In the genomic region with DNA sequence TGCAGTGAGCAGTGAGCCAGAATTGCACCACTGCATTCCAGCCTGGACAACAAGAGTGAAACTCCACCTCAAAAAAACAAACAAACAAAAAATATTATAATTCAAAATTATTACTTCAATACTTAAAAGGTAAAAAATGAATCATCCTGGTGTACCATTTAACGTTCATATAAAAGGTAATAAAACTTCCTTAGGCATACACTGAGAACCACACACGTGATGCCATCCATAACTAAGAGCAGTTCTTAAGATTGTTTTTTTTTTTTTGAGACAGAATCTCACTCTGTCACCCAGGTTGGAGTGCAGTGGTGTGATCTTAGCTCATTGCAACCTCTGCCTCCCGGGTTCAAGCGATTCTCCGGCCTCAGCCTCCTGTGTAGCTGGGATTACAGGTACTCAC, we compare ENCODE assay signal across 33 cellular contexts.
"Had no signal": no experiment of that assay in that cellular context is flagged by ENCODE, and none has a peak within 500 bp of the region (broad histone marks: within the 10 kb centered on the region; RNA-seq: fewer than 3 reads in every experiment).

No MANE protein-coding gene starts in this region.

- H3K4me1 ChIP-seq: breast epithelium had no signal

- DNase-seq: activated B cell treated with CpG ODN at 0.5 μM for 24 hours; activated CD4-positive, alpha-beta memory T cell treated with anti-CD3 and anti-CD28 coated beads, Interleukin-2, amount 10 ng/mL, durations not matched to agents 7 days and 5 days; activated CD4-positive, alpha-beta T cell treated with anti-CD3 and anti-CD28 coated beads for 1 hour; activated CD4-positive, alpha-beta T cell treated with anti-CD3 and anti-CD28 coated beads for 36 hours; activated CD4-positive, alpha-beta T cell treated with anti-CD3 and anti-CD28 coated beads for 48 hours; activated CD4-positive, alpha-beta T cell treated with anti-CD3 and anti-CD28 coated beads, Interleukin-2, amount 10 ng/mL, durations not matched to agents 7 days and 5 days; activated CD4-positive, alpha-beta T cell treated with anti-CD3 and anti-CD28 coated beads, Interleukin-2, amount 50 U/mL, for 48 hours; activated CD8-positive, alpha-beta memory T cell treated with anti-CD3 and anti-CD28 coated beads for 24 hours; activated CD8-positive, alpha-beta memory T cell treated with anti-CD3 and anti-CD28 coated beads, Interleukin-2, amount 10 ng/mL, durations not matched to agents 7 days and 5 days; activated CD8-positive, alpha-beta memory T cell treated with anti-CD3 and anti-CD28 coated beads, Interleukin-2, amount 50 U/mL, for 48 hours; activated CD8-positive, alpha-beta T cell treated with anti-CD3 and anti-CD28 coated beads, Interleukin-2, amount 10 ng/mL, durations not matched to agents 7 days and 5 days; activated effector memory CD4-positive, alpha-beta T cell treated with Interleukin-2 at 50 U/mL for 16 hours; activated gamma-delta T cell; activated naive CD4-positive, alpha-beta T cell treated with anti-CD3 and anti-CD28 coated beads, Interleukin-2, amount 10 ng/mL, durations not matched to agents 7 days and 5 days; activated naive CD4-positive, alpha-beta T cell treated with Interleukin-2 at 50 U/mL for 16 hours; activated naive CD8-positive, alpha-beta T cell treated with anti-CD3 and anti-CD28 coated beads, Interleukin-2, amount 10 ng/mL, durations not matched to agents 7 days and 5 days; activated naive CD8-positive, alpha-beta T cell treated with anti-CD3 and anti-CD28 coated beads, Interleukin-2, amount 50 U/mL, for 24 hours; activated T-cell treated with anti-CD3 and anti-CD28 coated beads, Interleukin-2, amount 50 U/mL, for 24 hours; activated T-cell treated with anti-CD3 and anti-CD28 coated beads, Interleukin-2, amount 50 U/mL, for 48 hours; aorta; body of pancreas; brain microvascular endothelial cell; SW 1271; T-helper 1 cell; T-helper 2 cell; T-helper 9 cell had no signal

- H3K36me3 ChIP-seq: breast epithelium had no signal

- H3K4me3 ChIP-seq: body of pancreas, breast epithelium had no signal

- H3K4me3 Mint-ChIP-seq: activated B cell treated with CpG ODN at 0.5 μM for 24 hours; activated CD4-positive, alpha-beta memory T cell treated with anti-CD3 and anti-CD28 coated beads, Interleukin-2, amount 10 ng/mL, durations not matched to agents 7 days and 5 days; activated CD4-positive, alpha-beta T cell treated with anti-CD3 and anti-CD28 coated beads for 36 hours; activated CD4-positive, alpha-beta T cell treated with anti-CD3 and anti-CD28 coated beads, Interleukin-2, amount 10 ng/mL, durations not matched to agents 7 days and 5 days; activated CD8-positive, alpha-beta memory T cell treated with anti-CD3 and anti-CD28 coated beads, Interleukin-2, amount 10 ng/mL, durations not matched to agents 7 days and 5 days; activated CD8-positive, alpha-beta T cell treated with anti-CD3 and anti-CD28 coated beads, Interleukin-2, amount 10 ng/mL, durations not matched to agents 7 days and 5 days; activated naive CD4-positive, alpha-beta T cell treated with anti-CD3 and anti-CD28 coated beads, Interleukin-2, amount 10 ng/mL, durations not matched to agents 7 days and 5 days; activated naive CD4-positive, alpha-beta T cell treated with anti-CD3 and anti-CD28 coated beads, Interleukin-2, amount 50 U/mL, for 24 hours; activated naive CD8-positive, alpha-beta T cell; activated naive CD8-positive, alpha-beta T cell treated with anti-CD3 and anti-CD28 coated beads, Interleukin-2, amount 10 ng/mL, durations not matched to agents 7 days and 5 days; activated naive CD8-positive, alpha-beta T cell treated with anti-CD3 and anti-CD28 coated beads, Interleukin-2, amount 50 U/mL, for 24 hours; activated T-cell treated with anti-CD3 and anti-CD28 coated beads, Interleukin-2, amount 50 U/mL, for 24 hours; T-helper 1 cell treated with Interleukin-12 subunit alpha and Interleukin-12 subunit beta and Interleukin-4 antibody, amounts not matched to agents 30 μg/mL and 1 μg/mL, for 36 hours; T-helper 2 cell treated with Interferon-gamma antibody and Interleukin-4, amounts not matched to agents 5 μg/mL and 100 μg/mL, for 36 hours had no signal

- H3K27me3 ChIP-seq: body of pancreas, brain microvascular endothelial cell, breast epithelium had no signal

- H3K27me3 Mint-ChIP-seq: activated B cell treated with CpG ODN at 0.5 μM for 24 hours; activated CD4-positive, alpha-beta memory T cell treated with anti-CD3 and anti-CD28 coated beads, Interleukin-2, amount 10 ng/mL, durations not matched to agents 7 days and 5 days; activated CD4-positive, alpha-beta T cell treated with anti-CD3 and anti-CD28 coated beads for 36 hours; activated CD4-positive, alpha-beta T cell treated with anti-CD3 and anti-CD28 coated beads, Interleukin-2, amount 10 ng/mL, durations not matched to agents 7 days and 5 days; activated CD8-positive, alpha-beta memory T cell treated with anti-CD3 and anti-CD28 coated beads, Interleukin-2, amount 10 ng/mL, durations not matched to agents 7 days and 5 days; activated naive CD4-positive, alpha-beta T cell treated with anti-CD3 and anti-CD28 coated beads, Interleukin-2, amount 10 ng/mL, durations not matched to agents 7 days and 5 days; activated naive CD4-positive, alpha-beta T cell treated with anti-CD3 and anti-CD28 coated beads, Interleukin-2, amount 50 U/mL, for 24 hours; activated naive CD8-positive, alpha-beta T cell; activated naive CD8-positive, alpha-beta T cell treated with anti-CD3 and anti-CD28 coated beads, Interleukin-2, amount 10 ng/mL, durations not matched to agents 7 days and 5 days; activated naive CD8-positive, alpha-beta T cell treated with anti-CD3 and anti-CD28 coated beads, Interleukin-2, amount 50 U/mL, for 24 hours; activated T-cell treated with anti-CD3 and anti-CD28 coated beads, Interleukin-2, amount 50 U/mL, for 24 hours had no signal

- ATAC-seq: activated CD4-positive, alpha-beta T cell treated with anti-CD3 and anti-CD28 coated beads for 36 hours; activated CD8-positive, alpha-beta memory T cell treated with anti-CD3 and anti-CD28 coated beads, Interleukin-2, amount 10 ng/mL, durations not matched to agents 7 days and 5 days; activated CD8-positive, alpha-beta T cell treated with anti-CD3 and anti-CD28 coated beads, Interleukin-2, amount 10 ng/mL, durations not matched to agents 7 days and 5 days; activated naive CD8-positive, alpha-beta T cell treated with anti-CD3 and anti-CD28 coated beads, Interleukin-2, amount 50 U/mL, for 24 hours; body of pancreas had no signal

- H3K27ac ChIP-seq: body of pancreas, brain microvascular endothelial cell, breast epithelium, VCaP had no signal

- H3K27ac Mint-ChIP-seq: activated B cell treated with CpG ODN at 0.5 μM for 24 hours; activated CD4-positive, alpha-beta memory T cell treated with anti-CD3 and anti-CD28 coated beads, Interleukin-2, amount 10 ng/mL, durations not matched to agents 7 days and 5 days; activated CD4-positive, alpha-beta T cell treated with anti-CD3 and anti-CD28 coated beads for 36 hours; activated CD4-positive, alpha-beta T cell treated with anti-CD3 and anti-CD28 coated beads, Interleukin-2, amount 10 ng/mL, durations not matched to agents 7 days and 5 days; activated CD8-positive, alpha-beta memory T cell treated with anti-CD3 and anti-CD28 coated beads, Interleukin-2, amount 10 ng/mL, durations not matched to agents 7 days and 5 days; activated CD8-positive, alpha-beta T cell treated with anti-CD3 and anti-CD28 coated beads, Interleukin-2, amount 10 ng/mL, durations not matched to agents 7 days and 5 days; activated naive CD4-positive, alpha-beta T cell treated with anti-CD3 and anti-CD28 coated beads, Interleukin-2, amount 10 ng/mL, durations not matched to agents 7 days and 5 days; activated naive CD4-positive, alpha-beta T cell treated with anti-CD3 and anti-CD28 coated beads, Interleukin-2, amount 50 U/mL, for 24 hours; activated naive CD8-positive, alpha-beta T cell; activated naive CD8-positive, alpha-beta T cell treated with anti-CD3 and anti-CD28 coated beads, Interleukin-2, amount 10 ng/mL, durations not matched to agents 7 days and 5 days; activated T-cell treated with anti-CD3 and anti-CD28 coated beads, Interleukin-2, amount 50 U/mL, for 24 hours; activated T-helper 2 cell treated with anti-CD3 and anti-CD28 coated beads, Interferon-gamma antibody, Interleukin-2, Interleukin-4, amounts not matched to agents 10 μg/mL and 5 μg/mL and 100 μg/mL, durations not matched to agents 14 hours and 24 hours and 36 hours; T-helper 1 cell treated with Interleukin-12 subunit alpha and Interleukin-12 subunit beta and Interleukin-4 antibody, amounts not matched to agents 30 μg/mL and 1 μg/mL, for 36 hours; T-helper 2 cell treated with Interferon-gamma antibody and Interleukin-4, amounts not matched to agents 5 μg/mL and 100 μg/mL, for 36 hours had no signal
